In the genomic region with DNA sequence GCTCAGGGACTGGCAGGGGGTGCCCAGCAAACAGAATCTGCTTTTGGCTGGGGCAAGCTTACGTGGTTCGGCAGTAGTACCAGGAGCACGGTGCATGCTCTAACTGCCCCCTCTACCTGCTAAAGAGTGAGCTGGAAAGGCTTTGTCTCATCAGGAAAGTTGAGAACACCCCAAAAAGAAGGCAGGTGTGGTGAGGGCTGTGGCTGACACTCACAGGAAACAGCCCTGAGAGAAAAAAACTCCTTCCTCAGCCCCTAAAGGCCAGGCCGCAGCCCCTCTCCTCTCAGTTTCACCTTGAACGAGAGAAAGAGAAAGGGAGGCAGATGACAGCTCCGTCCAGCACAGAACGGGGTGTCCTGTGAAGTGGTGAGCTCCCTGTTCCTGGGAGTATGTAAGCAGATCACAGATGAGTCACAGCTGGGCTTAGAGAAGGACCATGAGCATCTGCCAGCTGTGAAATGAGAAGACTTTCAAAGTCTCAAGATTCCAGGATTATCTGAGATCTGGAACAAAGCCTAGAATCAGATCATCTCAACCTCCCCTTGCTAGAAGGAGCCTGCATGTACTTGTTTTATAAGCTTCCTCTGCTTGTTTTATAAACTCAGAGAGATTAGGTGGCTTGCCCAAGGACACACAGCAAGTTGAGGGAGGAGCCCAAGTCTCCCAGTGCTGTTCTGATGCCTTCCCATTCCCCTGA, we compare ENCODE assay signal across 9 cellular contexts. TPM values are rescaled to one million over a fixed set of nuclear protein-coding genes. Genes with fewer than 3 reads are reported as not detected.
DNase-seq lines count a peak whose midpoint lies in the region; ATAC-seq and TF ChIP-seq lines count a peak whose summit lies in the region.
"Had no signal": no experiment of that assay in that cellular context is flagged by ENCODE, and none has a peak within 500 bp of the region (broad histone marks: within the 10 kb centered on the region; RNA-seq: fewer than 3 reads in every experiment).

No MANE protein-coding gene starts in this region.

- no peak overlapping the region for H4K8ac ChIP-seq in IMR-90 (ENCODE audit: low read depth in 2 of 2, low read length in 2 of 2)

- 90% methylated on average over 7 of the region's 7 CpGs for WGBS in mammary epithelial cell (ENCODE audit: low coverage, missing lambda C conversion rate)
- WGBS in IMR-90 (ENCODE audit: extremely low coverage in 2 of 2, insufficient read length in 1 of 2), 2 experiments = no CpG with 5 or more reads among the region's 7 CpGs
- 30% methylated on average over 7 of the region's 7 CpGs for WGBS in thymus
- 65 to 79% (median 67%) methylated on average over 6 to 7 of the region's 7 CpGs for WGBS in adrenal gland, 4 donors

- H2BK120ac ChIP-seq in IMR-90 (ENCODE audit: low read depth, low read length) = no peak overlapping the region

- no peak overlapping the region for H3K4me3 Mint-ChIP-seq in MCF 10A (ENCODE audit: unreplicated experiment)

- no peak overlapping the region for H3K4ac ChIP-seq in IMR-90 (ENCODE audit: low read depth, low read length)

- H2AK9ac ChIP-seq in IMR-90 (replicated peaks; ENCODE audit: low read depth, low read length, poor library complexity) = no peak overlapping the region

- no peak overlapping the region for H4K5ac ChIP-seq in IMR-90 (ENCODE audit: low read depth, low read length)

- TF ChIP-seq POLR2A in IMR-90 (IDR thresholded peaks at IDR 0.05; ENCODE audit: low read depth, low read length) = no peak
- TF ChIP-seq POLR2A in adrenal gland (IDR thresholded peaks at IDR 0.05) = no peak

- H3K79me2 ChIP-seq in mammary epithelial cell (ENCODE audit: insufficient read depth, low read length) = no peaks in the 10 kb centered on the region

- H2AFZ ChIP-seq in mammary epithelial cell (ENCODE audit: low read depth, low read length) (no peak overlapping the region), IMR-90 (replicated peaks; ENCODE audit: low read length, poor library complexity) (no peak overlapping the region)

- H3K36me3 Mint-ChIP-seq in MCF 10A (ENCODE audit: insufficient read depth, unreplicated experiment) = peaks cover 4% of the 10 kb centered on the region

- H3K27me3 Mint-ChIP-seq in MCF 10A (ENCODE audit: insufficient read depth, unreplicated experiment) = no peaks in the 10 kb centered on the region

- no peaks in the 10 kb centered on the region for H3K79me1 ChIP-seq in IMR-90 (ENCODE audit: low read depth in 1 of 2, low read length in 2 of 2)

- H3K14ac ChIP-seq in IMR-90 (replicated peaks; ENCODE audit: low read depth, low read length) = no peak overlapping the region

- H3K27me3 ChIP-seq in mammary epithelial cell (ENCODE audit: insufficient read depth, low read length) (no peaks in the 10 kb centered on the region), IMR-90 (ENCODE audit: control insufficient read depth, insufficient read depth, low read length) (peaks cover 17% of the 10 kb centered on the region; the same call in 1 of the 2 replicates), thymus (ENCODE audit: control insufficient read depth, insufficient read depth) (no peaks in the 10 kb centered on the region), adrenal gland (no peaks in the 10 kb centered on the region)

- H2BK5ac ChIP-seq in IMR-90 (ENCODE audit: low read depth, low read length, poor library complexity, severe bottlenecking) = no peak overlapping the region

- H3K9me1 ChIP-seq in IMR-90 (ENCODE audit: insufficient read depth, low read length) = peaks cover 5% of the 10 kb centered on the region; the same call in 1 of the 2 replicates

- H4K91ac ChIP-seq in IMR-90 (ENCODE audit: insufficient read depth, low read depth, low read length) = no peak overlapping the region

- no peak overlapping the region for H3K9ac ChIP-seq in mammary epithelial cell (ENCODE audit: insufficient read depth, low read length)
- H3K9ac ChIP-seq in IMR-90 (ENCODE audit: low read depth, low read length) = no peak overlapping the region

- dilution Hi-C loops in mammary epithelial cell (cut with HindIII; ENCODE audit: low sequenced_read_pairs) (no loop called here), IMR-90 (cut with HindIII; ENCODE audit: low sequenced_read_pairs, unreplicated experiment) (no loop called here)

- H3K4me2 ChIP-seq in mammary epithelial cell (ENCODE audit: insufficient read depth, low read depth, low read length) = no peak overlapping the region
- H3K4me2 ChIP-seq in IMR-90 (ENCODE audit: low read depth, low read length) = no peak overlapping the region

- no peak overlapping the region for H3K56ac ChIP-seq in IMR-90 (ENCODE audit: extremely low read depth, insufficient read depth, low read length)

- H3K18ac ChIP-seq in IMR-90 (ENCODE audit: low read depth, low read length) = no peak overlapping the region

- TF ChIP-seq CTCF in mammary epithelial cell (conservative IDR thresholded peaks at IDR 0.05 in 1 of 2, IDR thresholded peaks at IDR 0.05 in 1 of 2; ENCODE audit: extremely low read depth in 1 of 2, insufficient read depth in 1 of 2, low read depth in 1 of 2, low read length in 2 of 2) (no peak), MCF 10A (IDR thresholded peaks at IDR 0.05; ENCODE audit: unreplicated experiment) (no peak), IMR-90 (conservative IDR thresholded peaks at IDR 0.05; ENCODE audit: low read depth, low read length) (no peak), choroid plexus epithelial cell (conservative IDR thresholded peaks at IDR 0.05; ENCODE audit: low read depth, low read length) (no peak), adrenal gland (IDR thresholded peaks at IDR 0.05) (no peak)

- H3K27ac Mint-ChIP-seq in MCF 10A (ENCODE audit: low read depth, unreplicated experiment) = no peak overlapping the region

- H3K4me1 ChIP-seq in mammary epithelial cell (ENCODE audit: insufficient read depth, low read length) (peaks cover 40% of the 10 kb centered on the region), IMR-90 (ENCODE audit: control insufficient read depth, insufficient read depth, low read length) (peaks cover 6% of the 10 kb centered on the region), thymus (ENCODE audit: control insufficient read depth, insufficient read depth, low read length) (peaks cover 53% of the 10 kb centered on the region), adrenal gland (replicated peaks in 1 of 2) (peaks cover 5 to 14% of the 10 kb centered on the region in 2 donors)

- H3K27ac ChIP-seq in mammary epithelial cell (ENCODE audit: insufficient read depth, low read depth, low read length) (no peak overlapping the region), IMR-90 (ENCODE audit: insufficient read depth, low read length) (no peak overlapping the region), thymus (ENCODE audit: low read depth) (peak overlapping the region; percentile 93), adrenal gland (peak overlapping the region in 2 of 5 donors; percentile 26 to 52)

- ATAC-seq in IMR-90 (ENCODE audit: low read depth) (peak; percentile 42), GM18870 (IDR thresholded peaks at IDR 0.05; ENCODE audit: unreplicated experiment) (no peak)

- peak; percentile 54 for DNase-seq in mammary epithelial cell
- DNase-seq in MCF 10A (ENCODE audit: unreplicated experiment) = no peak
- DNase-seq in IMR-90 = peak; percentile 73
- peak; percentile 59 for DNase-seq in choroid plexus epithelial cell (ENCODE audit: low read depth)
- no peak for DNase-seq in germinal center (ENCODE audit: low spot score)
- no peak for DNase-seq in adrenal gland
- DNase-seq: NCI-H2081 had no signal

- no peak overlapping the region for H3K4me3 ChIP-seq in mammary epithelial cell (replicated peaks in 1 of 3; ENCODE audit: insufficient read depth in 1 of 3, low read depth in 2 of 3, low read length in 3 of 3)
- no peak overlapping the region for H3K4me3 ChIP-seq in IMR-90 (ENCODE audit: insufficient read depth, low read depth, low read length)
- H3K4me3 ChIP-seq in choroid plexus epithelial cell (ENCODE audit: low read depth, low read length) = no peak overlapping the region
- H3K4me3 ChIP-seq in thymus (ENCODE audit: low read length) = peak overlapping the region; percentile 22
- no peak overlapping the region for H3K4me3 ChIP-seq in adrenal gland

- no peaks in the 10 kb centered on the region for H3K9me3 ChIP-seq in mammary epithelial cell (replicated peaks; ENCODE audit: insufficient read depth, low read length)
- H3K9me3 ChIP-seq in IMR-90 (ENCODE audit: control insufficient read depth, insufficient read depth, low read length) = no peaks in the 10 kb centered on the region
- no peaks in the 10 kb centered on the region for H3K9me3 ChIP-seq in thymus (ENCODE audit: control insufficient read depth)
- no peaks in the 10 kb centered on the region for H3K9me3 ChIP-seq in adrenal gland (replicated peaks in 1 of 3)

- no peak overlapping the region for H3K23ac ChIP-seq in IMR-90 (ENCODE audit: low read depth, low read length)

- no peak overlapping the region for H2BK15ac ChIP-seq in IMR-90 (ENCODE audit: low read depth, low read length)

- BruUV-seq in mammary epithelial cell (replicated peaks; lab: Mats Ljungman, UMichigan) = no TSS peak
- no TSS peak for BruUV-seq in MCF 10A (replicated peaks; lab: Mats Ljungman, UMichigan)
- BruUV-seq in IMR-90 (replicated peaks; lab: Mats Ljungman, UMichigan) = no TSS peak

- CTCF ChIA-PET in mammary epithelial cell (lab: Charles Lee; ENCODE audit: low non-redundant PET) = no interaction called here
- CTCF ChIA-PET in MCF 10A (lab: Yijun Ruan, JAX) = interaction anchor here (0.6 to 2.9 kb wide), 9 partner anchors 9 to 167 kb away, joined by 3 to 13 read pairs (median 3); no protein-coding TSS in a partner anchor
- CTCF ChIA-PET in IMR-90 (lab: Yijun Ruan, JAX) = interaction anchor here (0.6 kb wide), 1 partner anchor 17 kb away, joined by 3 read pairs; no protein-coding TSS in a partner anchor

- H3K9me3 Mint-ChIP-seq in MCF 10A (ENCODE audit: unreplicated experiment) = no peaks in the 10 kb centered on the region

- no peak overlapping the region for H2BK20ac ChIP-seq in IMR-90 (ENCODE audit: low read depth, low read length)

- POLR2A ChIA-PET in MCF 10A (lab: Yijun Ruan, JAX) (interaction anchor here (0.6 to 1.3 kb wide), 6 partner anchors 22 to 80 kb away, joined by 3 read pairs; no protein-coding TSS in a partner anchor), IMR-90 (lab: Charles Lee; ENCODE audit: unreplicated experiment) (no interaction called here)

- H2AK5ac ChIP-seq in IMR-90 (ENCODE audit: low read depth, low read length) = no peak overlapping the region

- H4K20me1 ChIP-seq in mammary epithelial cell (ENCODE audit: insufficient read depth, low read length) (no peaks in the 10 kb centered on the region), IMR-90 (ENCODE audit: insufficient read depth, low read length) (no peaks in the 10 kb centered on the region)

- intact Hi-C loops in mammary epithelial cell (cut with micrococcal nuclease) = no loop called here
- intact Hi-C loops in MCF 10A (cut with micrococcal nuclease) = no loop called here
- intact Hi-C loops in IMR-90 (cut with micrococcal nuclease) = no loop called here
- intact Hi-C loops in adrenal gland (cut with DNase I) = no loop called here

- in situ Hi-C loops in mammary epithelial cell (cut with MboI; ENCODE audit: low sequenced_read_pairs in 2 of 2) = no loop called here
- in situ Hi-C loops in IMR-90 (cut with MboI; ENCODE audit: low sequenced_read_pairs) = no loop called here

- H3K4me1 Mint-ChIP-seq in MCF 10A (ENCODE audit: insufficient read depth, unreplicated experiment) = peaks cover 45% of the 10 kb centered on the region

- H3K36me3 ChIP-seq in mammary epithelial cell (ENCODE audit: insufficient read depth, low read length) (no peaks in the 10 kb centered on the region), IMR-90 (ENCODE audit: control insufficient read depth, insufficient read depth, low read length) (no peaks in the 10 kb centered on the region), thymus (ENCODE audit: control insufficient read depth, insufficient read depth) (peaks cover 32% of the 10 kb centered on the region), adrenal gland (replicated peaks in 1 of 2) (peaks cover 0 to 4% of the 10 kb centered on the region in 2 donors)

- TF ChIP-seq RAD21 in IMR-90 (IDR thresholded peaks at IDR 0.05; ENCODE audit: low read length) = no peak

RNA-seq across cellular contexts. Expression of gene LAPTM5, which starts 13.4 kb away (rescaled TPM):
- 1 to 10 TPM in 1 of 2 donors, not detected in 1; 1.7 TPM for total RNA-seq in mammary epithelial cell
- 1.8 TPM for polyA plus RNA-seq in mammary epithelial cell
- polyA minus RNA-seq in mammary epithelial cell = 0.62 TPM
- total RNA-seq in MCF 10A (2022) = 15.9 and 21.6 TPM in 2 replicates
- total RNA-seq in IMR-90 (2012; rRNA removed) = under 0.01 TPM in 1 of 2 replicates, not detected in the other
- polyA plus RNA-seq in IMR-90 (2012; rRNA removed) = 0.09 TPM in 2 replicates
- 0.12 TPM in 1 of 2 replicates, not detected in the other for polyA plus RNA-seq in IMR-90 (2012; cell fraction: cytosol; rRNA removed)
- polyA plus RNA-seq in IMR-90 (2012; cell fraction: nucleus; rRNA removed; ENCODE audit: low replicate concordance) = 0.07 and 0.16 TPM in 2 replicates
- polyA plus RNA-seq in thymus = 364 TPM
- total RNA-seq in adrenal gland = 100 to 1,000 TPM in 5 of 8 donors, 10 to 100 TPM in 3; 24.0 to 176 (median 130) TPM
- 100 to 1,000 TPM in 1 of 3 donors, 10 to 100 TPM in 2; 85.9 to 177 (median 97.1) TPM for polyA plus RNA-seq in adrenal gland

RNA-seq across cellular contexts. Expression of gene MATN1, which starts 20.8 kb away (rescaled TPM):
- total RNA-seq in mammary epithelial cell (not detected), MCF 10A (2022) (0.32 and 0.47 TPM in 2 replicates), IMR-90 (2012; rRNA removed) (0.56 TPM in 1 of 2 replicates, not detected in the other), adrenal gland (under 1 TPM in 2 of 8 donors, not detected in 6; 0.27 to 0.55 TPM)
- polyA plus RNA-seq in mammary epithelial cell (0.05 TPM), IMR-90 (2012; rRNA removed) (0.10 and 0.27 TPM in 2 replicates), thymus (0.27 TPM), adrenal gland (under 1 TPM; 0.05 to 0.10 (median 0.08) TPM)
- not detected for polyA minus RNA-seq in mammary epithelial cell
- 0.03 TPM in 1 of 2 replicates, not detected in the other for polyA plus RNA-seq in IMR-90 (2012; cell fraction: cytosol; rRNA removed)
- 1.1 and 1.3 TPM in 2 replicates for polyA plus RNA-seq in IMR-90 (2012; cell fraction: nucleus; rRNA removed; ENCODE audit: low replicate concordance)

Comparison
In these comparisons a context has a peak if more than half of its experiments do, and no peak if none do; other contexts are left out.
1. DNase-seq: peak in mammary epithelial cell (single experiment), IMR-90 (single experiment) and choroid plexus epithelial cell (single experiment); none in MCF 10A (single experiment), germinal center (single experiment) and adrenal gland (0 of 7).